ENCODE assay signal across 8 cellular contexts in genomic region chr5:171418316-171418981, GRCh38. TPM values are rescaled to one million over a fixed set of nuclear protein-coding genes. Genes with fewer than 3 reads are reported as not detected.
A peak's percentile ranks its signal among the peaks of the same experiment; 100 is the strongest.
DNase-seq lines count a peak whose midpoint lies in the region; ATAC-seq and TF ChIP-seq lines count a peak whose summit lies in the region.

No MANE protein-coding gene starts in this region.

- H3K27me3 ChIP-seq in SU-DHL-6 (ENCODE audit: low read length) (no peaks in the 10 kb centered on the region), prostate gland (replicated peaks; ENCODE audit: insufficient read depth) (no peaks in the 10 kb centered on the region)

- H3K4me1 ChIP-seq in prostate gland (replicated peaks), result peaks cover 19% of the 10 kb centered on the region

- TF ChIP-seq CTCF in SU-DHL-6 (IDR thresholded peaks at IDR 0.05; ENCODE audit: insufficient read depth, low read length, poor library complexity, severe bottlenecking) (peak; percentile 80), astrocyte of the cerebellum (IDR thresholded peaks at IDR 0.05; ENCODE audit: low read depth, low read length, missing control alignments) (peak; percentile 86), prostate gland (IDR thresholded peaks at IDR 0.05) (peak; percentile 69 to 92 (median 86))

- in situ Hi-C loops in astrocyte of the cerebellum (cut with HindIII; ENCODE audit: low sequenced_read_pairs), result loop anchor here (25.0 kb wide), 1 partner anchor 444 kb away; no protein-coding TSS in a partner anchor

- ATAC-seq in GM21723 (IDR thresholded peaks at IDR 0.05; ENCODE audit: unreplicated experiment) (peak; percentile 81), GM18858 (IDR thresholded peaks at IDR 0.05; ENCODE audit: unreplicated experiment) (no peak)

- H3K27ac ChIP-seq in SU-DHL-6 (ENCODE audit: low read depth, low read length) (no peak overlapping the region), prostate gland (no peak overlapping the region)

- H2AFZ ChIP-seq in SU-DHL-6 (ENCODE audit: low read depth, low read length, severe bottlenecking), result no peak overlapping the region

- H3K9ac ChIP-seq in SU-DHL-6 (ENCODE audit: low read length), result peak overlapping the region; percentile 27; the same call in 1 of the 2 replicates

- WGBS in prostate gland, result 12% methylated on average over 26 of the region's 26 CpGs

- H4K20me1 ChIP-seq in SU-DHL-6 (ENCODE audit: low read depth, low read length), result no peaks in the 10 kb centered on the region

- no peak for TF ChIP-seq POLR2A in prostate gland (IDR thresholded peaks at IDR 0.05)

- no peaks in the 10 kb centered on the region for H3K9me2 ChIP-seq in SU-DHL-6 (replicated peaks; ENCODE audit: insufficient read depth, low read length)

- H3K4me2 ChIP-seq in SU-DHL-6 (ENCODE audit: low read depth, low read length, poor library complexity, severe bottlenecking), result peak overlapping the region; percentile 68

- DNase-seq in ELR (ENCODE audit: low read depth) (peak; percentile 85), KG1 (lab: John Stamatoyannopoulos, UW) (peak; percentile 50), astrocyte of the cerebellum (ENCODE audit: low read depth) (peak; percentile 72), hepatic stellate cell (ENCODE audit: low spot score) (peak; percentile 95), prostate gland (ENCODE audit: low spot score) (peak; percentile 65)

- no peaks in the 10 kb centered on the region for H3K9me3 ChIP-seq in SU-DHL-6 (ENCODE audit: insufficient read depth, low read length)
- no peaks in the 10 kb centered on the region for H3K9me3 ChIP-seq in prostate gland

- H3K36me3 ChIP-seq in SU-DHL-6 (ENCODE audit: low read length), result no peaks in the 10 kb centered on the region
- H3K36me3 ChIP-seq in prostate gland, result no peaks in the 10 kb centered on the region

- H3K4me3 ChIP-seq in SU-DHL-6 (ENCODE audit: insufficient read depth, low read length, poor library complexity, severe bottlenecking), result peak overlapping the region; percentile 44
- peak overlapping the region; percentile 49 for H3K4me3 ChIP-seq in astrocyte of the cerebellum (ENCODE audit: low read depth, low read length)
- H3K4me3 ChIP-seq in prostate gland, result peak overlapping the region; percentile 17 to 32

- peaks cover 44% of the 10 kb centered on the region for H3F3A ChIP-seq in SU-DHL-6 (ENCODE audit: insufficient read depth)

- intact Hi-C loops in prostate gland (cut with DNase I), result loop anchor here (2.0 to 5.0 kb wide), 4 partner anchors 212 to 624 kb away; no protein-coding TSS in a partner anchor

- H3K79me2 ChIP-seq in SU-DHL-6 (ENCODE audit: insufficient read depth, low read length), result no peaks in the 10 kb centered on the region

RNA-seq across cellular contexts. Expression of gene FGF18, which starts 1.0 kb away (rescaled TPM):
- total RNA-seq in prostate gland, result under 1 TPM; 0.41 to 0.51 TPM

RNA-seq across cellular contexts. Expression of gene NPM1, which starts 30.8 kb away (rescaled TPM):
- 100 to 1,000 TPM; 397 to 544 TPM for total RNA-seq in prostate gland
